In the genomic region with DNA sequence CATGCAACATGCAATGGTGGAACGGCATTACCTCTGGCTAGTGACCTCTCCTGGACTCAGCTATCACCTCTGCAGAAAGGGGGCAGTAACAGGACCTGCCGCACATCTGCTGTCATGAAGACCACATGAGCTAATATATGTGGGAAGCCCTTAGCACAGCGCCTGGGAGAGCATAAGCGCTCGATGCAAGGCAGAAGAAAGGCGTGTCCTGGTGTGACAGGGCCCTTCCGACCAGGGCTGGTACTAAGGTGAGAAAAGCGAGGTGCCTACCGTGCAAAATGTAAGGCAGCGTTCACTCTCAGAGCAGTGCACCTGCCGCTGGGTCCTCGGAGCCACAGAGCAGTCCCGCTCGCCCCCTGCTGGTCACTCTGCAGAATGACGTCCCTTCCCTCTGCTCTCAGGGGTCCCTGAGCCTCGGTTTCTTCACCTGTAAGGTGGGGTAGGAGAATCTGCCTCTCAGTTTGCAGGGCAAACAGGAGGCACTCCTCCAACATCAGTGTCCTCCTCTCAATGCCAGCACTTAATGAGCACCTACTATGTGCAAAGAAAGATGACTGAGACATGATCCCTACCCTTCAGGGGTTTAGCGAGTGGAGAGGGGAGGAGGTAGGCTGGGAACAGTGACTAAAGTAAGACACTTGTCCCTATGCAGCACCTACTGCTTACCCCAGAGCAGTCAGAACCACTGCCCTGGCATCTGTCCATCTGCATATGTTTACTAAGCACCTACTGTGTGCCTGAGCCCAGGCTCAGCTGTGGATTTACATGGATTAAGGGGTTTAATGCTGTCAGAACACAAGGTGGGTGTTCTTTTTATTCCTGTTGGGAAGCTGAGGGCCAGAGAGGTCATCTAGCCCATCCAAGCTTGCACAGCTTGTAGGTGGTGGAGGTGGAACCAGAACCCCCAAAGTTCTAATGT, we compare ENCODE assay signal across 8 cellular contexts. TPM values are rescaled to one million over a fixed set of nuclear protein-coding genes. Genes with fewer than 3 reads are reported as not detected.
DNase-seq lines count a peak whose midpoint lies in the region; ATAC-seq, FAIRE-seq and TF ChIP-seq lines count a peak whose summit lies in the region.

No MANE protein-coding gene starts in this region.

- H3K27ac ChIP-seq in adrenal gland: no peak overlapping the region
- no peak overlapping the region for H3K27ac ChIP-seq in small intestine (ENCODE audit: low read depth in 1 of 2, low read length in 1 of 2)

- H3K9me3 ChIP-seq in T-helper 17 cell (ENCODE audit: control insufficient read depth, low read length, poor library complexity, severe bottlenecking) (no peaks in the 10 kb centered on the region), adrenal gland (replicated peaks in 1 of 3) (no peaks in the 10 kb centered on the region), small intestine (ENCODE audit: control insufficient read depth, low read depth) (no peaks in the 10 kb centered on the region)

- 7 to 9% (median 8%) methylated on average over 11 to 17 of the region's 17 CpGs for WGBS in adrenal gland, 4 donors
- WGBS in small intestine, 3 donors: 5 to 8% (median 6%) methylated on average over 17 of the region's 17 CpGs

- TF ChIP-seq CTCF in adrenal gland (IDR thresholded peaks at IDR 0.05): peak; percentile 92 to 99 (median 97)

- no peaks in the 10 kb centered on the region for H3K36me3 ChIP-seq in adrenal gland (replicated peaks in 1 of 2)
- H3K36me3 ChIP-seq in small intestine (ENCODE audit: control insufficient read depth in 2 of 2, insufficient read depth in 2 of 2, low read length in 2 of 2): no peaks in the 10 kb centered on the region

- peak overlapping the region; percentile 45 for H3K4me3 Mint-ChIP-seq in T-helper 17 cell

- H3K36me3 Mint-ChIP-seq in T-helper 17 cell (ENCODE audit: low read depth): no peaks in the 10 kb centered on the region

- FAIRE-seq in small intestine (lab: Jason Lieb, UNC): no peak

- intact Hi-C loops in adrenal gland (cut with DNase I): loop anchor here (2.0 to 10.0 kb wide), 2 partner anchors 66 to 274 kb away; no protein-coding TSS in a partner anchor

- peak; percentile 86 for ATAC-seq in T-helper 17 cell

- no peaks in the 10 kb centered on the region for H3K27me3 ChIP-seq in adrenal gland
- no peaks in the 10 kb centered on the region for H3K27me3 ChIP-seq in small intestine (ENCODE audit: control insufficient read depth in 2 of 2, insufficient read depth in 2 of 2, low read length in 2 of 2)

- H3K4me1 Mint-ChIP-seq in T-helper 17 cell: peaks cover 11% of the 10 kb centered on the region

- H3K27me3 Mint-ChIP-seq in T-helper 17 cell: peaks cover 7% of the 10 kb centered on the region

- no peak overlapping the region for H3K4me3 ChIP-seq in adrenal gland
- no peak overlapping the region for H3K4me3 ChIP-seq in small intestine (ENCODE audit: low read depth in 1 of 2, low read length in 2 of 2)

- no peak for TF ChIP-seq POLR2A in adrenal gland (IDR thresholded peaks at IDR 0.05)

- peak; percentile 80 for DNase-seq in AG20443 (ENCODE audit: low spot score)
- DNase-seq in GM19240 (ENCODE audit: insufficient read length, low spot score): peak; percentile 75
- peak; percentile 57 for DNase-seq in NCI-H1092 (lab: John Stamatoyannopoulos, UW)
- peak; percentile 56 to 62 (median 57) for DNase-seq in T-helper 17 cell
- peak; percentile 51 to 76 (median 67) for DNase-seq in adrenal gland
- DNase-seq in hypothalamus (lab: John Stamatoyannopoulos, UW): peak in 39 of 51 donors; percentile 4 to 64 (median 25)
- DNase-seq in small intestine: peak; percentile 78
- DNase-seq in putamen (ENCODE audit: low spot score): no peak

- H3K27ac Mint-ChIP-seq in T-helper 17 cell: no peak overlapping the region

- H3K4me1 ChIP-seq in adrenal gland (replicated peaks in 1 of 2) (peaks cover 0 to 17% of the 10 kb centered on the region in 2 donors), small intestine (ENCODE audit: control insufficient read depth in 2 of 2, insufficient read depth in 1 of 2, low read depth in 1 of 2, low read length in 1 of 2) (peaks cover 0 to 2% of the 10 kb centered on the region in 2 donors)

RNA-seq across cellular contexts. Expression of a gene that starts 41.1 kb away (rescaled TPM):
- total RNA-seq in T-helper 17 cell (not detected), adrenal gland (10 to 100 TPM in 5 of 8 donors, 1 to 10 TPM in 3; 6.9 to 34.2 (median 14.2) TPM)
- polyA plus RNA-seq in adrenal gland (1 to 10 TPM; 3.5 to 8.8 (median 6.3) TPM), small intestine (10 to 100 TPM in 1 of 3 donors, under 1 TPM in 2; 0.22 to 15.1 (median 0.54) TPM)

Comparison
In these comparisons a context has a peak if more than half of its experiments do, and no peak if none do; other contexts are left out.
1. RNA of a gene that starts 41.1 kb away (total RNA-seq): 6.9 to 34.2 TPM in adrenal gland; not detected in T-helper 17 cell; every median in the first group is over 4 times any median in the second.